ENCODE assay signal across 24 cellular contexts in genomic region chr16:85816159-85816558, GRCh38. TPM values are rescaled to one million over a fixed set of nuclear protein-coding genes. Genes with fewer than 3 reads are reported as not detected.
DNase-seq lines count a peak whose midpoint lies in the region; ATAC-seq and TF ChIP-seq lines count a peak whose summit lies in the region.
"Had no signal": no experiment of that assay in that cellular context is flagged by ENCODE, and none has a peak within 500 bp of the region (broad histone marks: within the 10 kb centered on the region; RNA-seq: fewer than 3 reads in every experiment).

No MANE protein-coding gene starts in this region.

- H3K4me3 ChIP-seq in mesenchymal stem cell (ENCODE audit: insufficient read depth in 1 of 2, low read depth in 1 of 2, low read length in 2 of 2) (no peak overlapping the region), sigmoid colon (no peak overlapping the region)
- H3K4me3 ChIP-seq: A549; BLaER1 treated with 17β-estradiol and CSF1 and Interleukin-3, amounts not matched to agents 10 nM and 100 nM; GM12878; GM23248 had no signal

- H3K36me3 Mint-ChIP-seq in natural killer cell treated with Interleukin-12 subunit alpha and Interleukin-12 subunit beta and Interleukin-15 and Interleukin-18, amount 100 ng/mL, for 72 hours: no peaks in the 10 kb centered on the region
- H3K36me3 Mint-ChIP-seq in natural killer cell: no peaks in the 10 kb centered on the region
- H3K36me3 Mint-ChIP-seq: CD14-positive monocyte; CD8-positive, alpha-beta memory T cell had no signal

- H2AFZ ChIP-seq in mesenchymal stem cell (ENCODE audit: low read depth, low read length): no peak overlapping the region
- H2AFZ ChIP-seq: GM23248 had no signal

- no peaks in the 10 kb centered on the region for H3K9me3 Mint-ChIP-seq in natural killer cell treated with Interleukin-12 subunit alpha and Interleukin-12 subunit beta and Interleukin-15 and Interleukin-18, amount 100 ng/mL, for 72 hours
- no peaks in the 10 kb centered on the region for H3K9me3 Mint-ChIP-seq in natural killer cell
- H3K9me3 Mint-ChIP-seq: CD14-positive monocyte; CD4-positive, alpha-beta T cell; CD8-positive, alpha-beta memory T cell; H9 had no signal

- peaks cover 47 to 73% of the 10 kb centered on the region in 2 experiments for H3K27me3 ChIP-seq in mesenchymal stem cell (ENCODE audit: control insufficient read depth in 1 of 2, insufficient read depth in 1 of 2, low read length in 2 of 2)
- peaks cover 0 to 19% (median 3%) of the 10 kb centered on the region in 3 donors for H3K27me3 ChIP-seq in sigmoid colon

- peak; percentile 32 for DNase-seq in natural killer cell treated with Interleukin-12 subunit alpha and Interleukin-12 subunit beta and Interleukin-15 and Interleukin-18, amount 100 ng/mL, for 72 hours (ENCODE audit: low spot score)
- DNase-seq in natural killer cell: no peak
- DNase-seq in mesenchymal stem cell: no peak
- DNase-seq in sigmoid colon: peak; percentile 51
- no peak for DNase-seq in NCI-H82 treated with DMSO at 0.1 percent for 48 hours (lab: John Stamatoyannopoulos, UW; ENCODE audit: unreplicated experiment)
- DNase-seq in kidney glomerular epithelial cell (lab: John Stamatoyannopoulos, UW): no peak
- no peak for DNase-seq in foreskin melanocyte
- DNase-seq: 8988T; ACHN; AML-193; BE2C; CD4-positive, alpha-beta T cell; CD8-positive, alpha-beta memory T cell; DMS 273 treated with DMSO at 0.1 percent for 48 hours; DMS79; EL; GDM1; GM23248; H9 had no signal

- no peak for TF ChIP-seq POLR2A in sigmoid colon (IDR thresholded peaks at IDR 0.05)

- no peaks in the 10 kb centered on the region for H3K4me1 ChIP-seq in mesenchymal stem cell (ENCODE audit: control insufficient read depth, insufficient read depth, low read depth, low read length)
- H3K4me1 ChIP-seq in sigmoid colon: peaks cover 0 to 6% (median 0%) of the 10 kb centered on the region in 4 donors
- H3K4me1 ChIP-seq: A549, BE2C had no signal

- H3K18ac ChIP-seq in mesenchymal stem cell (ENCODE audit: low read depth in 1 of 2, low read length in 2 of 2): no peak overlapping the region

- no peak overlapping the region for H2BK5ac ChIP-seq in mesenchymal stem cell (ENCODE audit: low read depth, low read length, poor library complexity, severe bottlenecking)

- no peak overlapping the region for H2BK12ac ChIP-seq in mesenchymal stem cell (ENCODE audit: low read length in 2 of 2)

- WGBS in mesenchymal stem cell: 91% methylated on average over 11 of the region's 14 CpGs
- 94 to 95% methylated on average over 14 of the region's 14 CpGs for WGBS in sigmoid colon, 2 donors

- peak overlapping the region; percentile 39 for H4K91ac ChIP-seq in mesenchymal stem cell (ENCODE audit: low read length)

- no peak overlapping the region for H3K4me3 Mint-ChIP-seq in natural killer cell treated with Interleukin-12 subunit alpha and Interleukin-12 subunit beta and Interleukin-15 and Interleukin-18, amount 100 ng/mL, for 72 hours
- no peak overlapping the region for H3K4me3 Mint-ChIP-seq in natural killer cell
- H3K4me3 Mint-ChIP-seq: CD14-positive monocyte; CD4-positive, alpha-beta T cell; CD8-positive, alpha-beta memory T cell; H9 had no signal

- H3K9me3 ChIP-seq in mesenchymal stem cell (ENCODE audit: control insufficient read depth, low read length) (no peaks in the 10 kb centered on the region), sigmoid colon (no peaks in the 10 kb centered on the region)
- H3K9me3 ChIP-seq: BE2C; BLaER1 treated with 17β-estradiol and CSF1 and Interleukin-3, amounts not matched to agents 10 nM and 100 nM had no signal

- H3K79me1 ChIP-seq in mesenchymal stem cell (replicated peaks; ENCODE audit: low read length, poor library complexity, severe bottlenecking): no peaks in the 10 kb centered on the region

- no peak overlapping the region for H3K9ac ChIP-seq in mesenchymal stem cell (ENCODE audit: low read length)
- H3K9ac ChIP-seq: BLaER1 treated with 17β-estradiol and CSF1 and Interleukin-3, amounts not matched to agents 10 nM and 100 nM; GM23248 had no signal

- H3K14ac ChIP-seq in mesenchymal stem cell (ENCODE audit: low read length in 2 of 2): no peak overlapping the region

- H3K27ac Mint-ChIP-seq in natural killer cell treated with Interleukin-12 subunit alpha and Interleukin-12 subunit beta and Interleukin-15 and Interleukin-18, amount 100 ng/mL, for 72 hours: no peak overlapping the region
- no peak overlapping the region for H3K27ac Mint-ChIP-seq in natural killer cell
- H3K27ac Mint-ChIP-seq: CD4-positive, alpha-beta T cell; H9 had no signal

- no peak overlapping the region for H3K27ac ChIP-seq in mesenchymal stem cell (ENCODE audit: low read length, poor library complexity, severe bottlenecking)
- H3K27ac ChIP-seq in sigmoid colon: no peak overlapping the region
- H3K27ac ChIP-seq: A549; BLaER1 treated with 17β-estradiol and CSF1 and Interleukin-3, amounts not matched to agents 10 nM and 100 nM; GM23248 had no signal

- H2BK120ac ChIP-seq in mesenchymal stem cell (ENCODE audit: low read depth, low read length): no peak overlapping the region

- no peak for ATAC-seq in natural killer cell treated with Interleukin-12 subunit alpha and Interleukin-12 subunit beta and Interleukin-15 and Interleukin-18, amount 100 ng/mL, for 72 hours
- no peak for ATAC-seq in natural killer cell
- ATAC-seq: A549, GM12878, HCT116 had no signal

- no peak overlapping the region for H2BK15ac ChIP-seq in mesenchymal stem cell (ENCODE audit: low read depth, poor library complexity, severe bottlenecking)

- H3K4me2 ChIP-seq in mesenchymal stem cell (ENCODE audit: low read length, poor library complexity, severe bottlenecking): no peak overlapping the region
- H3K4me2 ChIP-seq: A549; BLaER1 treated with 17β-estradiol and CSF1 and Interleukin-3, amounts not matched to agents 10 nM and 100 nM had no signal

- H3K36me3 ChIP-seq in mesenchymal stem cell (ENCODE audit: control insufficient read depth in 1 of 2, insufficient read depth in 2 of 2, low read depth in 1 of 2, low read length in 2 of 2): no peaks in the 10 kb centered on the region
- no peaks in the 10 kb centered on the region for H3K36me3 ChIP-seq in sigmoid colon
- H3K36me3 ChIP-seq: BE2C had no signal

- peaks cover 13 to 15% of the 10 kb centered on the region in 2 donors for H3K27me3 Mint-ChIP-seq in natural killer cell treated with Interleukin-12 subunit alpha and Interleukin-12 subunit beta and Interleukin-15 and Interleukin-18, amount 100 ng/mL, for 72 hours
- H3K27me3 Mint-ChIP-seq in natural killer cell (ENCODE audit: low read depth in 2 of 2): peaks cover 18 to 32% of the 10 kb centered on the region in 2 donors

- TF ChIP-seq EP300 in sigmoid colon (IDR thresholded peaks at IDR 0.05): no peak

- H4K8ac ChIP-seq in mesenchymal stem cell (ENCODE audit: low read length): no peak overlapping the region

- no peak overlapping the region for H2AK5ac ChIP-seq in mesenchymal stem cell (ENCODE audit: low read length, severe bottlenecking)

- intact Hi-C loops in natural killer cell (cut with micrococcal nuclease): no loop called here
- intact Hi-C loops in sigmoid colon (cut with DNase I): no loop called here

- H3K4ac ChIP-seq in mesenchymal stem cell (ENCODE audit: low read depth in 1 of 2, low read length in 2 of 2): no peak overlapping the region

- H3K4me1 Mint-ChIP-seq in natural killer cell treated with Interleukin-12 subunit alpha and Interleukin-12 subunit beta and Interleukin-15 and Interleukin-18, amount 100 ng/mL, for 72 hours (ENCODE audit: low read depth in 2 of 2): peaks cover 5 to 6% of the 10 kb centered on the region in 2 donors
- H3K4me1 Mint-ChIP-seq in natural killer cell: peaks cover 0 to 1% of the 10 kb centered on the region in 2 donors

- no peak overlapping the region for H3K23ac ChIP-seq in mesenchymal stem cell (ENCODE audit: low read length in 2 of 2)

- TF ChIP-seq CTCF in natural killer cell (IDR thresholded peaks at IDR 0.05): no peak
- TF ChIP-seq CTCF in sigmoid colon (IDR thresholded peaks at IDR 0.05): no peak

RNA-seq across cellular contexts. Expression of gene COX4I1, which starts 16.7 kb away (rescaled TPM):
- 100 to 1,000 TPM; 326 to 345 TPM for total RNA-seq in natural killer cell treated with Interleukin-12 subunit alpha and Interleukin-12 subunit beta and Interleukin-15 and Interleukin-18, amount 100 ng/mL, for 72 hours
- 100 to 1,000 TPM; 338 to 422 (median 410) TPM for total RNA-seq in natural killer cell
- polyA plus RNA-seq in mesenchymal stem cell (2013, experiment 1 of 2): 933 TPM
- 903 TPM for polyA plus RNA-seq in mesenchymal stem cell (2013, experiment 2 of 2)
- total RNA-seq in sigmoid colon: 100 to 1,000 TPM; 700 to 868 (median 716) TPM
- 1,000 to 10,000 TPM; 1,379 to 1,922 (median 1,756) TPM for polyA plus RNA-seq in sigmoid colon

RNA-seq across cellular contexts. Expression of gene EMC8, which starts 16.8 kb away (rescaled TPM):
- total RNA-seq in natural killer cell treated with Interleukin-12 subunit alpha and Interleukin-12 subunit beta and Interleukin-15 and Interleukin-18, amount 100 ng/mL, for 72 hours: 10 to 100 TPM; 39.9 to 57.9 TPM
- total RNA-seq in natural killer cell: 10 to 100 TPM; 21.2 to 26.4 (median 24.1) TPM
- 26.5 TPM for polyA plus RNA-seq in mesenchymal stem cell (2013, experiment 1 of 2)
- polyA plus RNA-seq in mesenchymal stem cell (2013, experiment 2 of 2): 26.0 TPM
- total RNA-seq in sigmoid colon: 10 to 100 TPM; 23.2 to 38.8 (median 28.9) TPM
- polyA plus RNA-seq in sigmoid colon: 10 to 100 TPM; 13.8 to 23.7 (median 16.0) TPM

Comparison
In these comparisons a context has a peak if more than half of its experiments do, and no peak if none do; other contexts are left out.
1. DNase-seq: peak in natural killer cell treated with Interleukin-12 subunit alpha and Interleukin-12 subunit beta and Interleukin-15 and Interleukin-18, amount 100 ng/mL, for 72 hours (single experiment) and sigmoid colon (single experiment); none in natural killer cell (single experiment), mesenchymal stem cell (single experiment), NCI-H82 treated with DMSO at 0.1 percent for 48 hours (single experiment), kidney glomerular epithelial cell (single experiment) and foreskin melanocyte (single experiment).